9 cellular contexts compared by ENCODE assay signal in the genomic region with DNA sequence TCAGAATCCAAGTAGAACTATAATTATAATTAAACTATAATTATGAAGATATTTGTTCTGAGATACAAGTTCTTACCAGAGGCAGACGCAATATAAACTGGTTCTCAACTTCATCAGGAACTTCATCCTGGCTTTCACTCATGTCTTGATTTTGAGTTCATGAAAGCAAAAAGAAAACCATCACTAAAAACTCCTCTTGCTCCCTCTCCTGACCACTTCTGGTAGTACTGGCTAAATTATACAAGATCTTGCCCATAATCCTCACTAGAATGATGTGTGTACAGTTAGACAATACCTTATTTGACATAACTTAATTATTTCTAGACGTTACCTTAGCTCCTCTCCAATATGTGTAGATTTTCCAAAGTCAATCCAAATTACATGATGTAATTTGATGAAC. TPM values are rescaled to one million over a fixed set of nuclear protein-coding genes. Genes with fewer than 3 reads are reported as not detected.
DNase-seq lines count a peak whose midpoint lies in the region; ATAC-seq and TF ChIP-seq lines count a peak whose summit lies in the region.
"Had no signal": no experiment of that assay in that cellular context is flagged by ENCODE, and none has a peak within 500 bp of the region (broad histone marks: within the 10 kb centered on the region; RNA-seq: fewer than 3 reads in every experiment).

No MANE protein-coding gene starts in this region.

- in situ Hi-C loops in gastrocnemius medialis (cut with MboI; ENCODE audit: low sequenced_read_pairs in 4 of 4), result no loop called here

- intact Hi-C loops in CD4-positive, alpha-beta T cell (cut with DNase I, micrococcal nuclease), result loop anchor here (1.0 to 2.0 kb wide), 4 partner anchors 392 to 602 kb away; no protein-coding TSS in a partner anchor
- intact Hi-C loops in gastrocnemius medialis (cut with DNase I; ENCODE audit: low total_unique reads), result no loop called here

- POLR2A ChIA-PET in CD4-positive, alpha-beta T cell (lab: Charles Lee), result no interaction called here

- H3K9ac ChIP-seq in SU-DHL-6 (ENCODE audit: low read length), result no peak overlapping the region

- no peak for DNase-seq in CD4-positive, alpha-beta T cell
- DNase-seq in M059J (ENCODE audit: low read depth) (peak; percentile 55), foreskin keratinocyte (peak in 1 of 2 donors; percentile 31), gastrocnemius medialis (no peak), mesenteric fat pad (ENCODE audit: low spot score) (no peak)

- no peak overlapping the region for H3K27ac ChIP-seq in CD4-positive, alpha-beta T cell (ENCODE audit: low read depth, low read length)
- no peak overlapping the region for H3K27ac ChIP-seq in SU-DHL-6 (ENCODE audit: low read depth, low read length)
- H3K27ac ChIP-seq in foreskin keratinocyte, result no peak overlapping the region
- H3K27ac ChIP-seq in gastrocnemius medialis, result no peak overlapping the region

- H3K9me3 Mint-ChIP-seq in CD4-positive, alpha-beta T cell, result no peaks in the 10 kb centered on the region

- no peaks in the 10 kb centered on the region for H3K36me3 ChIP-seq in SU-DHL-6 (ENCODE audit: low read length)
- no peaks in the 10 kb centered on the region for H3K36me3 ChIP-seq in gastrocnemius medialis

- H3K9me3 ChIP-seq in CD4-positive, alpha-beta T cell (ENCODE audit: control insufficient read depth, low read length), result no peaks in the 10 kb centered on the region
- H3K9me3 ChIP-seq in SU-DHL-6 (ENCODE audit: insufficient read depth, low read length) (no peaks in the 10 kb centered on the region), gastrocnemius medialis (no peaks in the 10 kb centered on the region)

- CTCF ChIA-PET in CD4-positive, alpha-beta T cell (lab: Charles Lee), result no interaction called here

- no peaks in the 10 kb centered on the region for H3K4me1 Mint-ChIP-seq in CD4-positive, alpha-beta T cell (ENCODE audit: low read depth)
- H3K4me1 Mint-ChIP-seq: naive thymus-derived CD8-positive, alpha-beta T cell had no signal

- no peak overlapping the region for H3K4me3 Mint-ChIP-seq in CD4-positive, alpha-beta T cell
- H3K4me3 Mint-ChIP-seq: naive thymus-derived CD8-positive, alpha-beta T cell had no signal

- TF ChIP-seq CTCF in CD4-positive, alpha-beta T cell (IDR thresholded peaks at IDR 0.05), result peak; percentile 54
- peak; percentile 25 for TF ChIP-seq CTCF in SU-DHL-6 (IDR thresholded peaks at IDR 0.05; ENCODE audit: insufficient read depth, low read length, poor library complexity, severe bottlenecking)
- peak; percentile 67 for TF ChIP-seq CTCF in foreskin keratinocyte (conservative IDR thresholded peaks at IDR 0.05)
- peak in 3 of 5 experiments; percentile 18 to 39 (median 24) for TF ChIP-seq CTCF in gastrocnemius medialis (IDR thresholded peaks at IDR 0.05 in 4 of 5, conservative IDR thresholded peaks at IDR 0.05 in 1 of 5)

- H3K27ac Mint-ChIP-seq in CD4-positive, alpha-beta T cell, result no peak overlapping the region
- H3K27ac Mint-ChIP-seq: naive thymus-derived CD8-positive, alpha-beta T cell had no signal

- H3K4me2 ChIP-seq in SU-DHL-6 (ENCODE audit: low read depth, low read length, poor library complexity, severe bottlenecking), result no peak overlapping the region

- no peaks in the 10 kb centered on the region for H3K79me2 ChIP-seq in SU-DHL-6 (ENCODE audit: insufficient read depth, low read length)

- TF ChIP-seq POLR2A in gastrocnemius medialis (IDR thresholded peaks at IDR 0.05), result no peak

- no peak for ATAC-seq in CD4-positive, alpha-beta T cell (ENCODE audit: poor library complexity)
- ATAC-seq in GM18511 (IDR thresholded peaks at IDR 0.05; ENCODE audit: unreplicated experiment) (peak; percentile 81), foreskin keratinocyte (peak; percentile 70), gastrocnemius medialis (no peak), HG03196 (IDR thresholded peaks at IDR 0.05; ENCODE audit: unreplicated experiment) (no peak)
- ATAC-seq: naive thymus-derived CD8-positive, alpha-beta T cell had no signal

- no peak overlapping the region for H3K4me3 ChIP-seq in SU-DHL-6 (ENCODE audit: insufficient read depth, low read length, poor library complexity, severe bottlenecking)
- H3K4me3 ChIP-seq in gastrocnemius medialis, result no peak overlapping the region

- H3F3A ChIP-seq in SU-DHL-6 (ENCODE audit: insufficient read depth), result no peaks in the 10 kb centered on the region

- H4K20me1 ChIP-seq in SU-DHL-6 (ENCODE audit: low read depth, low read length), result no peaks in the 10 kb centered on the region

- peaks cover 3% of the 10 kb centered on the region for H3K27me3 Mint-ChIP-seq in CD4-positive, alpha-beta T cell

- H3K9me2 ChIP-seq in SU-DHL-6 (replicated peaks; ENCODE audit: insufficient read depth, low read length), result no peaks in the 10 kb centered on the region

- H2AFZ ChIP-seq in SU-DHL-6 (ENCODE audit: low read depth, low read length, severe bottlenecking), result no peak overlapping the region

- no peaks in the 10 kb centered on the region for H3K36me3 Mint-ChIP-seq in CD4-positive, alpha-beta T cell (ENCODE audit: low read depth)
- H3K36me3 Mint-ChIP-seq: naive thymus-derived CD8-positive, alpha-beta T cell had no signal

- no peaks in the 10 kb centered on the region for H3K27me3 ChIP-seq in CD4-positive, alpha-beta T cell (ENCODE audit: control insufficient read depth, insufficient read depth, low read length)
- H3K27me3 ChIP-seq in SU-DHL-6 (ENCODE audit: low read length) (no peaks in the 10 kb centered on the region), foreskin keratinocyte (peaks cover 15% of the 10 kb centered on the region), gastrocnemius medialis (peaks cover 0 to 10% (median 4%) of the 10 kb centered on the region in 3 donors)

- H3K4me1 ChIP-seq in foreskin keratinocyte, result no peaks in the 10 kb centered on the region
- no peaks in the 10 kb centered on the region for H3K4me1 ChIP-seq in gastrocnemius medialis

RNA-seq across cellular contexts. Expression of a gene that starts 3.7 kb away (rescaled TPM):
- total RNA-seq in CD4-positive, alpha-beta T cell, result not detected
- not detected in 2 replicates for total RNA-seq in M059J (2014; rRNA removed; shearing (Covaris generic))
- total RNA-seq in foreskin keratinocyte, result 0.03 TPM in 1 of 2 replicates, not detected in the other
- 0.06 TPM in 1 of 2 replicates, not detected in the other for polyA plus RNA-seq in foreskin keratinocyte
- not detected for total RNA-seq in gastrocnemius medialis
- total RNA-seq in mesenteric fat pad, result 0.26 TPM
- total RNA-seq: naive thymus-derived CD8-positive, alpha-beta T cell had no signal
- polyA plus RNA-seq: naive thymus-derived CD8-positive, alpha-beta T cell had no signal

Comparison
In these comparisons a context has a peak if more than half of its experiments do, and no peak if none do; other contexts are left out.
1. ATAC-seq: peak in GM18511 (single experiment) and foreskin keratinocyte (single experiment); none in CD4-positive, alpha-beta T cell (single experiment), gastrocnemius medialis (0 of 2) and HG03196 (single experiment).
2. Peak in every context shown above with its lines, with median percentiles within 50 percentile points of each other: CTCF ChIP-seq.